ENCODE assay signal across 17 cellular contexts in genomic region chr7:600149-600814, GRCh38.
DNase-seq lines count a peak whose midpoint lies in the region; ATAC-seq and TF ChIP-seq lines count a peak whose summit lies in the region.
"Had no signal": no experiment of that assay in that cellular context is flagged by ENCODE, and none has a peak within 500 bp of the region (broad histone marks: within the 10 kb centered on the region; RNA-seq: fewer than 3 reads in every experiment).

No MANE protein-coding gene starts in this region.

- H3K27ac ChIP-seq in CD4-positive, CD25-positive, alpha-beta regulatory T cell (ENCODE audit: insufficient read depth, low read length, poor library complexity, severe bottlenecking) = peak overlapping the region; percentile 99
- no peak overlapping the region for H3K27ac ChIP-seq in left lung
- H3K27ac ChIP-seq: 22Rv1, neural progenitor cell had no signal

- no peaks in the 10 kb centered on the region for H3K27me3 Mint-ChIP-seq in T-helper 1 cell treated with Interleukin-12 subunit alpha and Interleukin-12 subunit beta and Interleukin-4 antibody, amounts not matched to agents 30 μg/mL and 1 μg/mL, for 36 hours (ENCODE audit: low read depth)
- H3K27me3 Mint-ChIP-seq in CD4-positive, CD25-positive, alpha-beta regulatory T cell = peaks cover 5% of the 10 kb centered on the region
- no peaks in the 10 kb centered on the region for H3K27me3 Mint-ChIP-seq in activated naive CD8-positive, alpha-beta T cell treated with anti-CD3 and anti-CD28 coated beads, Interleukin-2, amount 10 ng/mL, durations not matched to agents 7 days and 5 days
- no peaks in the 10 kb centered on the region for H3K27me3 Mint-ChIP-seq in natural killer cell (ENCODE audit: low read depth in 2 of 2)

- H3K4me3 Mint-ChIP-seq in T-helper 1 cell treated with Interleukin-12 subunit alpha and Interleukin-12 subunit beta and Interleukin-4 antibody, amounts not matched to agents 30 μg/mL and 1 μg/mL, for 36 hours = no peak overlapping the region
- peak overlapping the region in 1 of 4 donors; percentile 43 for H3K4me3 Mint-ChIP-seq in CD4-positive, CD25-positive, alpha-beta regulatory T cell
- H3K4me3 Mint-ChIP-seq in activated naive CD8-positive, alpha-beta T cell treated with anti-CD3 and anti-CD28 coated beads, Interleukin-2, amount 10 ng/mL, durations not matched to agents 7 days and 5 days = no peak overlapping the region
- peak overlapping the region; percentile 50 for H3K4me3 Mint-ChIP-seq in natural killer cell
- H3K4me3 Mint-ChIP-seq: neural progenitor cell had no signal

- H3K9me3 ChIP-seq in CD4-positive, CD25-positive, alpha-beta regulatory T cell (ENCODE audit: control insufficient read depth in 2 of 2, low read length in 2 of 2) = no peaks in the 10 kb centered on the region
- H3K9me3 ChIP-seq in left lung = no peaks in the 10 kb centered on the region

- H3K4me1 ChIP-seq in CD4-positive, CD25-positive, alpha-beta regulatory T cell (ENCODE audit: control insufficient read depth, insufficient read depth, low read length, poor library complexity, severe bottlenecking) = peaks cover 51% of the 10 kb centered on the region
- H3K4me1 ChIP-seq in left lung = peaks cover 4 to 40% of the 10 kb centered on the region in 2 donors
- H3K4me1 ChIP-seq: neural progenitor cell had no signal

- H3K36me3 Mint-ChIP-seq in T-helper 1 cell treated with Interleukin-12 subunit alpha and Interleukin-12 subunit beta and Interleukin-4 antibody, amounts not matched to agents 30 μg/mL and 1 μg/mL, for 36 hours (ENCODE audit: low read depth) = peaks cover 10% of the 10 kb centered on the region
- peaks cover 3% of the 10 kb centered on the region for H3K36me3 Mint-ChIP-seq in CD4-positive, CD25-positive, alpha-beta regulatory T cell
- peaks cover 26% of the 10 kb centered on the region for H3K36me3 Mint-ChIP-seq in activated naive CD8-positive, alpha-beta T cell treated with anti-CD3 and anti-CD28 coated beads, Interleukin-2, amount 10 ng/mL, durations not matched to agents 7 days and 5 days
- no peaks in the 10 kb centered on the region for H3K36me3 Mint-ChIP-seq in natural killer cell
- H3K36me3 Mint-ChIP-seq: neural progenitor cell had no signal

- peak overlapping the region; percentile 65 for H3K27ac Mint-ChIP-seq in T-helper 1 cell treated with Interleukin-12 subunit alpha and Interleukin-12 subunit beta and Interleukin-4 antibody, amounts not matched to agents 30 μg/mL and 1 μg/mL, for 36 hours
- H3K27ac Mint-ChIP-seq in CD4-positive, CD25-positive, alpha-beta regulatory T cell = peak overlapping the region; percentile 31 to 100 (median 96)
- peak overlapping the region; percentile 34 for H3K27ac Mint-ChIP-seq in activated naive CD8-positive, alpha-beta T cell treated with anti-CD3 and anti-CD28 coated beads, Interleukin-2, amount 10 ng/mL, durations not matched to agents 7 days and 5 days
- peak overlapping the region; percentile 100 for H3K27ac Mint-ChIP-seq in natural killer cell
- H3K27ac Mint-ChIP-seq: neural progenitor cell had no signal

- peaks cover 5% of the 10 kb centered on the region for H3K9me3 Mint-ChIP-seq in T-helper 1 cell treated with Interleukin-12 subunit alpha and Interleukin-12 subunit beta and Interleukin-4 antibody, amounts not matched to agents 30 μg/mL and 1 μg/mL, for 36 hours
- peaks cover 0 to 5% (median 0%) of the 10 kb centered on the region in 7 donors for H3K9me3 Mint-ChIP-seq in CD4-positive, CD25-positive, alpha-beta regulatory T cell
- H3K9me3 Mint-ChIP-seq in activated naive CD8-positive, alpha-beta T cell treated with anti-CD3 and anti-CD28 coated beads, Interleukin-2, amount 10 ng/mL, durations not matched to agents 7 days and 5 days = no peaks in the 10 kb centered on the region
- H3K9me3 Mint-ChIP-seq in natural killer cell = no peaks in the 10 kb centered on the region
- H3K9me3 Mint-ChIP-seq: neural progenitor cell had no signal

- no peak for DNase-seq in T-helper 1 cell
- no peak for DNase-seq in CD4-positive, CD25-positive, alpha-beta regulatory T cell
- no peak for DNase-seq in activated naive CD8-positive, alpha-beta T cell treated with anti-CD3 and anti-CD28 coated beads, Interleukin-2, amount 10 ng/mL, durations not matched to agents 7 days and 5 days
- no peak for DNase-seq in natural killer cell
- no peak for DNase-seq in left lung
- DNase-seq in NCI-H1092 treated with DMSO at 0.1 percent for 48 hours (lab: John Stamatoyannopoulos, UW) = no peak
- DNase-seq: activated CD4-positive, alpha-beta T cell treated with anti-CD3 and anti-CD28 coated beads, Interleukin-2, amount 50 U/mL, for 48 hours; central memory CD4-positive, alpha-beta T cell; mammary epithelial cell; NCI-H1694 treated with DMSO at 0.1 percent for 48 hours; NCI-H446; SHP77; T-helper 9 cell had no signal

- no peak for ATAC-seq in CD4-positive, CD25-positive, alpha-beta regulatory T cell (ENCODE audit: low read depth in 2 of 2)
- no peak for ATAC-seq in activated naive CD8-positive, alpha-beta T cell treated with anti-CD3 and anti-CD28 coated beads, Interleukin-2, amount 10 ng/mL, durations not matched to agents 7 days and 5 days (ENCODE audit: low read depth)
- ATAC-seq in natural killer cell = no peak
- ATAC-seq in GM18907 (IDR thresholded peaks at IDR 0.05; ENCODE audit: unreplicated experiment) = no peak
- no peak for ATAC-seq in left lung

- intact Hi-C loops in natural killer cell (cut with micrococcal nuclease) (loop anchor here (5.0 kb wide), 2 partner anchors 133 to 322 kb away; no protein-coding TSS in a partner anchor), left lung (cut with DNase I) (no loop called here)

- peaks cover 31% of the 10 kb centered on the region for H3K4me1 Mint-ChIP-seq in T-helper 1 cell treated with Interleukin-12 subunit alpha and Interleukin-12 subunit beta and Interleukin-4 antibody, amounts not matched to agents 30 μg/mL and 1 μg/mL, for 36 hours (ENCODE audit: low read depth)
- peaks cover 4 to 56% (median 21%) of the 10 kb centered on the region in 4 donors for H3K4me1 Mint-ChIP-seq in CD4-positive, CD25-positive, alpha-beta regulatory T cell
- H3K4me1 Mint-ChIP-seq in activated naive CD8-positive, alpha-beta T cell treated with anti-CD3 and anti-CD28 coated beads, Interleukin-2, amount 10 ng/mL, durations not matched to agents 7 days and 5 days = peaks cover 30% of the 10 kb centered on the region
- peaks cover 30 to 51% of the 10 kb centered on the region in 2 donors for H3K4me1 Mint-ChIP-seq in natural killer cell

- POLR2A ChIA-PET in activated naive CD8-positive, alpha-beta T cell treated with anti-CD3 and anti-CD28 coated beads, Interleukin-2, amount 10 ng/mL, durations not matched to agents 7 days and 5 days (lab: Charles Lee) = interaction anchor here (6.5 kb wide), 1 partner anchor 16 kb away, joined by 164 read pairs; no protein-coding TSS in a partner anchor

- H3K27me3 ChIP-seq in CD4-positive, CD25-positive, alpha-beta regulatory T cell (ENCODE audit: control insufficient read depth, insufficient read depth, low read length) = no peaks in the 10 kb centered on the region
- H3K27me3 ChIP-seq in left lung = no peaks in the 10 kb centered on the region
- H3K27me3 ChIP-seq: neural progenitor cell had no signal

- no peak overlapping the region for H3K4me3 ChIP-seq in CD4-positive, CD25-positive, alpha-beta regulatory T cell (ENCODE audit: low read depth, low read length)
- no peak overlapping the region for H3K4me3 ChIP-seq in left lung
- H3K4me3 ChIP-seq: neural progenitor cell had no signal

- no peaks in the 10 kb centered on the region for H3K36me3 ChIP-seq in CD4-positive, CD25-positive, alpha-beta regulatory T cell (ENCODE audit: control insufficient read depth, insufficient read depth, low read length)
- H3K36me3 ChIP-seq in left lung = peaks cover 0 to 8% of the 10 kb centered on the region in 2 donors
- H3K36me3 ChIP-seq: neural progenitor cell had no signal

- TF ChIP-seq CTCF in natural killer cell (IDR thresholded peaks at IDR 0.05) (no peak), left lung (IDR thresholded peaks at IDR 0.05) (no peak)

Comparison
In these comparisons a context has a peak if more than half of its experiments do, and no peak if none do; other contexts are left out.
1. H3K27ac Mint-ChIP-seq: peak in every context shown above with its lines; median percentile 100 in natural killer cell; 96 in CD4-positive, CD25-positive, alpha-beta regulatory T cell; 65 in T-helper 1 cell treated with Interleukin-12 subunit alpha and Interleukin-12 subunit beta and Interleukin-4 antibody, amounts not matched to agents 30 μg/mL and 1 μg/mL, for 36 hours; 34 in activated naive CD8-positive, alpha-beta T cell treated with anti-CD3 and anti-CD28 coated beads, Interleukin-2, amount 10 ng/mL, durations not matched to agents 7 days and 5 days.